ENCODE assay signal across 8 cellular contexts in the genomic region with DNA sequence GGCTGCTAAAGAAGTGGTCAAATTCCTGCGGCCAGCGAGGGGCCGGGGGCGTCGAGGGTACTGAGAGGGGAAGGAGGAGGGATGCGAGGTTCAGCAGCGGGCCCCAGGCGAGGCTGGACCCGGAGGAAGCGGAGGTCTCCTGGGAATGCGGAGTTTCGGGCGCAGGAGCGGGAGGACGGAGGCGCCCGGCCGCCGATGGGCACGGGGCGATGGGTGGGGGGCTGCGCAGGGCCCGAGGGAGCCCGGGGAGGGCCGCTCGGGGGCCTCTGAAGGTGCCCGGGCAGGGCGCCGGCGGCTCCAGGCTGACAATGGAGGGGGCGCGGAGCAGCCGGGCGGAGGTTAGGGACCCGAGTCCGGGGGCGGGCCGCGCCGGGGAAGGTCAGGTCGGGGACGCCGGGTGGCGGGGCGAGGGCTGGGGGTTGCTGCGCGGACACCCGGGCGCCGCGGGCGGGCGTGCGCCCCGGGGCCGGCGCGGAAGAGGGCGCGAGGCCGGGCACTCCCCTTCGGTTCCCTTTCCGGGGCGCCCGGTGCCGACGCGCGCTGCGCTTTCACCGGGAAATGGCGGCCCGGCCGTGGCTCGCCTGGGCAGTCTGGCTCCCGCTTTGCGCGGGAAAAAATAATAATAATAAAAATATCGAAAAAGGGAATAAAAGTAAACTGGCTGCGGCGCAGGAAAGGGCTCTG. TPM values are rescaled to one million over a fixed set of nuclear protein-coding genes. Genes with fewer than 3 reads are reported as not detected.
DNase-seq lines count a peak whose midpoint lies in the region; ATAC-seq and TF ChIP-seq lines count a peak whose summit lies in the region.

No MANE protein-coding gene starts in this region.

- peak; percentile 0 for DNase-seq in stimulated activated CD4-positive, alpha-beta T cell treated with anti-CD3 and anti-CD28 coated beads, Interleukin-12 subunit alpha, Interleukin-12 subunit beta, amount 100 ng/mL, for 4 hours
- no peak for DNase-seq in stimulated activated CD4-positive, alpha-beta T cell treated with anti-CD3 and anti-CD28 coated beads, Interleukin-4, amount 100 ng/mL, for 24 hours
- DNase-seq in ascending aorta (ENCODE audit: low spot score in 2 of 2) (no peak), skeletal muscle cell (ENCODE audit: low read depth) (no peak), COLO668 (lab: John Stamatoyannopoulos, UW; ENCODE audit: unreplicated experiment) (no peak), OCI-M2 (lab: John Stamatoyannopoulos, UW; ENCODE audit: unreplicated experiment) (no peak)

- no peaks in the 10 kb centered on the region for H3K4me1 ChIP-seq in ascending aorta

- peak overlapping the region; percentile 62 to 77 for H3K4me3 ChIP-seq in ascending aorta
- peak overlapping the region; percentile 67 for H3K4me3 ChIP-seq in iPS-11a (ENCODE audit: low read depth, low read length)
- H3K4me3 ChIP-seq in skeletal muscle cell (ENCODE audit: low read depth, low read length) = peak overlapping the region; percentile 81

- H3K9me3 ChIP-seq in ascending aorta = no peaks in the 10 kb centered on the region

- no peak for TF ChIP-seq CTCF in ascending aorta (IDR thresholded peaks at IDR 0.05)

- H3K36me3 ChIP-seq in ascending aorta = no peaks in the 10 kb centered on the region

- intact Hi-C loops in ascending aorta (cut with DNase I) = no loop called here

- no peaks in the 10 kb centered on the region for H3K27me3 ChIP-seq in ascending aorta

- no peak overlapping the region for H3K27ac ChIP-seq in ascending aorta

- ATAC-seq in HG03095 (IDR thresholded peaks at IDR 0.05; ENCODE audit: unreplicated experiment) = no peak

RNA-seq across cellular contexts. Expression of a gene that starts 0.7 kb away (rescaled TPM):
- 8.2 TPM for total RNA-seq in ascending aorta
